8 cellular contexts compared by ENCODE assay signal in the genomic region with DNA sequence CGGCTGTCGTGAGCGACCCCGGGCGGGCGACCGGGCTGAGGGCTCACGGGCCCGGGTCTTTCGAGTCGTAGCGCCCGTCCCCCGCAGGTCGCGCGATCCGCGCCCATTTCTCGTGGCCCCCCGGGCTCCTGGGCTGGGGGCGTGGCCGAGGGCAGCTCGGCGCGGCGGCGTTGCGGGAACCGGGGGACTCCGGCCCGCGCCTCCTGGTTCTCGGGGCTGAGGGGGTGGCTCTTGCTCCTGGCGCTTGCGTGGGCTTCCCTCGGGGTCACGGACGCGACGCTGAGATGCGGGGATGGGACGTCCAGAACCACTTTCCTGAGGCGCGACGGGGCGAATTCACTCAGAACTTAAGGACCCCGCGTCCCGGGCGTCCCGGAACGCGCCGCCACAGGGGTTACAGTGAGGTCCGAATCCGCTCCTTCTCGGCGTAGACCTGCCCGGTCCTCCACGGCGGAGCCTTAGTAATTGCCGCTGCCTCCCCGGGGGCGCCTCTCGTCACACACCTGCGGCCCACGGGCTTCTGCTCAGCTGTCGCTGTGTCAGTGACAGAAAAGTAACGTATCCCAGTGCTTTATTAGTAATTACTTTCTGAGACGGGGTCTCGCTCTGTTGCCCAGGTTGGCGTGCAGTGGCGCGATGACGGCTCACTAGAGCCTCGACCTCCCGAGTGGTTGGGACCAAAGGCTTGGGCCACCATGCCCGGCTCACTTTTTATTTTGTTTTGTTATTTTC. TPM values are rescaled to one million over a fixed set of nuclear protein-coding genes. Genes with fewer than 3 reads are reported as not detected.
DNase-seq lines count a peak whose midpoint lies in the region; ATAC-seq lines count a peak whose summit lies in the region.

No MANE protein-coding gene starts in this region.

- ATAC-seq in HG02678 (IDR thresholded peaks at IDR 0.05; ENCODE audit: unreplicated experiment) = peak; percentile 26

- H3K36me3 Mint-ChIP-seq in immature natural killer cell = no peaks in the 10 kb centered on the region

- H3K27me3 Mint-ChIP-seq in immature natural killer cell (ENCODE audit: low read depth in 3 of 3) = peaks cover 4 to 16% (median 5%) of the 10 kb centered on the region in 3 donors

- DNase-seq in NCI-H1417 (lab: John Stamatoyannopoulos, UW) (peak in 2 of 3 experiments; percentile 78 to 84), NCI-H1417 treated with DMSO at 0.1 percent for 48 hours (lab: John Stamatoyannopoulos, UW) (no peak), OCI-M1 (lab: John Stamatoyannopoulos, UW) (peak; percentile 60), astrocyte of the hippocampus (ENCODE audit: low read depth, low spot score) (peak; percentile 53), immature natural killer cell (no peak), pons (ENCODE audit: low spot score) (no peak)
- peak; percentile 47 to 50 for DNase-seq in stimulated activated CD4-positive, alpha-beta T cell treated with anti-CD3 and anti-CD28 coated beads, Interleukin-2, amount 100 ng/mL, for 24 hours

- H3K9me3 Mint-ChIP-seq in immature natural killer cell = no peaks in the 10 kb centered on the region

- H3K4me3 Mint-ChIP-seq in immature natural killer cell = peak overlapping the region; percentile 87 to 93 (median 91)

- H3K4me1 Mint-ChIP-seq in immature natural killer cell = peaks cover 42 to 49% of the 10 kb centered on the region in 2 donors

- H3K27ac Mint-ChIP-seq in immature natural killer cell = peak overlapping the region; percentile 76 to 95 (median 86)

RNA-seq across cellular contexts. Expression of a gene that starts 0.6 kb away (rescaled TPM):
- 1 to 10 TPM in 1 of 3 donors, under 1 TPM in 2; 0.05 to 4.1 (median 0.74) TPM for polyA plus RNA-seq in immature natural killer cell

RNA-seq across cellular contexts. Expression of a gene that starts 21.3 kb away (rescaled TPM):
- polyA plus RNA-seq in immature natural killer cell = 10 to 100 TPM in 1 of 3 donors, 1 to 10 TPM in 2; 4.4 to 14.5 (median 6.2) TPM

RNA-seq across cellular contexts. Expression of a gene that starts 55.9 kb away (rescaled TPM):
- polyA plus RNA-seq in immature natural killer cell = 1 to 10 TPM in 1 of 3 donors, under 1 TPM in 1, not detected in 1; 0.36 to 1.2 TPM

Comparison
In these comparisons a context has a peak if more than half of its experiments do, and no peak if none do; other contexts are left out.
1. DNase-seq: peak in NCI-H1417 (2 of 3), OCI-M1 (single experiment), astrocyte of the hippocampus (single experiment) and stimulated activated CD4-positive, alpha-beta T cell treated with anti-CD3 and anti-CD28 coated beads, Interleukin-2, amount 100 ng/mL, for 24 hours (2 of 2); none in NCI-H1417 treated with DMSO at 0.1 percent for 48 hours (single experiment), immature natural killer cell (0 of 3) and pons (single experiment).